ENCODE assay signal across 8 cellular contexts in the genomic region with DNA sequence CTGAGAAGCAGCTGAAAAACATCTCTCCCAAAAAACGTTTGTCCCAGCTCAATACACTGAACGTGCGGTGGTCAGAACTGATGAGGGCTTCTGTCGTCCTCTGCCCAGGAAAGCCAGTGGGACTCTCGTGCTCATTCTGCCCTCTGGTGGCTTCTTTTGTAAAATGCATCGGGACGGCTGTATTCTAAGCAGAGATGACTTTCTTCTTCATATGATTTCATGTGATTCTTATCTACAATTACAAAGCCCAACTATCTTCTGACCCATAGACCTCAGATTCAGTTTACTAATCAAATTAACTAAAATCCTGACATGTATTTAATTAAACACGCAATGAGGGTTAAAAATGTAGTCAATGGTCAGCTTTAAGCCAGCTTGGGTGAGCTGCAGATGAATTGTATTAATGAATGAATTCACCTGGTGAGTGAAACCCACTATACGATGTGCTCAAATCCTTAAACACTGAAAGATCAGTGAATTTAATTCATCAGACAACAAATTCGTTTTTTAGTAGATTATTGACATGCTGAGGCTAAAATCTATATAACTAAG.
A peak's percentile ranks its signal among the peaks of the same experiment; 100 is the strongest.
DNase-seq lines count a peak whose midpoint lies in the region; ATAC-seq and TF ChIP-seq lines count a peak whose summit lies in the region.

No MANE protein-coding gene starts in this region.

- H3K9me3 Mint-ChIP-seq in dendritic cell treated with granulocyte-macrophage colony-stimulating factor and Interleukin-4, amounts not matched to agents 40 ng/mL and 50 ng/mL, for 4 days = no peaks in the 10 kb centered on the region

- H3K4me3 Mint-ChIP-seq in dendritic cell treated with granulocyte-macrophage colony-stimulating factor and Interleukin-4, amounts not matched to agents 40 ng/mL and 50 ng/mL, for 4 days = peak overlapping the region; percentile 42

- H3K4me1 Mint-ChIP-seq in dendritic cell treated with granulocyte-macrophage colony-stimulating factor and Interleukin-4, amounts not matched to agents 40 ng/mL and 50 ng/mL, for 4 days (ENCODE audit: low read depth) = no peaks in the 10 kb centered on the region

- TF ChIP-seq CTCF in AG09309 (IDR thresholded peaks at IDR 0.05; ENCODE audit: control insufficient read depth, insufficient read depth, low read depth, low read length, missing control alignments) (peak; percentile 81), lower leg skin (IDR thresholded peaks at IDR 0.05) (no peak)

- ATAC-seq in GM18517 (IDR thresholded peaks at IDR 0.05; ENCODE audit: unreplicated experiment) = peak; percentile 63
- ATAC-seq in HG03159 (IDR thresholded peaks at IDR 0.05; ENCODE audit: unreplicated experiment) = peak; percentile 92

- no peaks in the 10 kb centered on the region for H3K36me3 Mint-ChIP-seq in dendritic cell treated with granulocyte-macrophage colony-stimulating factor and Interleukin-4, amounts not matched to agents 40 ng/mL and 50 ng/mL, for 4 days (ENCODE audit: low read depth)

- no peak overlapping the region for H3K4me3 ChIP-seq in AG09309 (ENCODE audit: control insufficient read depth, low read depth, low read length)
- H3K4me3 ChIP-seq in lower leg skin (ENCODE audit: low read depth, poor library complexity, severe bottlenecking) = no peak overlapping the region

- DNase-seq in AG09309 (ENCODE audit: low read depth) (peak; percentile 3), NCI-H510A (lab: John Stamatoyannopoulos, UW) (peak; percentile 2), lower leg skin (ENCODE audit: low spot score in 2 of 2) (peak; percentile 64 to 89)
- peak; percentile 45 for DNase-seq in activated CD4-positive, alpha-beta T cell treated with anti-CD3 and anti-CD28 coated beads, Interleukin-2, amount 50 U/mL, for 1 hour
- DNase-seq in stimulated activated CD8-positive, alpha-beta memory T cell treated with anti-CD3 and anti-CD28 coated beads, Interleukin-12 subunit alpha, Interleukin-12 subunit beta, amount 100 ng/mL, for 24 hours (ENCODE audit: extremely low read depth) = peak; percentile 2

- intact Hi-C loops in dendritic cell treated with granulocyte-macrophage colony-stimulating factor and Interleukin-4, amounts not matched to agents 40 ng/mL and 50 ng/mL, for 4 days (cut with micrococcal nuclease) = no loop called here
- intact Hi-C loops in lower leg skin (cut with DNase I; ENCODE audit: low total_unique reads) = no loop called here

- H3K27me3 Mint-ChIP-seq in dendritic cell treated with granulocyte-macrophage colony-stimulating factor and Interleukin-4, amounts not matched to agents 40 ng/mL and 50 ng/mL, for 4 days = peaks cover 32% of the 10 kb centered on the region

- no peak for TF ChIP-seq POLR2A in lower leg skin (IDR thresholded peaks at IDR 0.05)

- no peak overlapping the region for H3K27ac Mint-ChIP-seq in dendritic cell treated with granulocyte-macrophage colony-stimulating factor and Interleukin-4, amounts not matched to agents 40 ng/mL and 50 ng/mL, for 4 days

- 3 to 4% methylated on average over 10 of the region's 10 CpGs for WGBS in lower leg skin, 2 donors

Comparison
In these comparisons a context has a peak if more than half of its experiments do, and no peak if none do; other contexts are left out.
1. DNase-seq: peak in every context shown above with its lines; median percentile 76 in lower leg skin; 45 in activated CD4-positive, alpha-beta T cell treated with anti-CD3 and anti-CD28 coated beads, Interleukin-2, amount 50 U/mL, for 1 hour; 3 in AG09309; 2 in NCI-H510A; 2 in stimulated activated CD8-positive, alpha-beta memory T cell treated with anti-CD3 and anti-CD28 coated beads, Interleukin-12 subunit alpha, Interleukin-12 subunit beta, amount 100 ng/mL, for 24 hours.